In the genomic region with DNA sequence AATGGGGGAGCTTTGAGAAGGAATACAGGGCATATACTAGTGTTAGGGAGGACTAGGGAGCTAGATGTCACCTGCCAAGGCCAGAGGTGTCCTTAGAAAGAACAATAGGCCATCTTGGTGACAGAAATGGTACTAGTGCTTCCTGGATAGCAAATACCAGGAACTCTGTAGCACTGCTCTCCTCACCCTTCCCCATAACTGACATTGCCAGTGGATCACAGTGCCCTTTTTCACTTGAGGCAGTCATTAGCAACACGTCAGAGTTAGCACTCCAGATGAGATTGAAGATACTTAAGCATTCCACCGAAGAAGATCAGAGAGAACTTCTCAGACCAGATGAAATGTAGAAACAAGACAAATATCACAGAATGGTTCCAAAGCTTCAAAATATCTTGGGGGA, we compare ENCODE assay signal across 1 cellular context.
TF ChIP-seq lines count a peak whose summit lies in the region.

No MANE protein-coding gene starts in this region.

TF ChIP-seq in GM23338, 12 proteins besides CTCF, POLR2A, EP300 and RAD21 (continued from another document):
- TF ChIP-seq, protein P1, sequence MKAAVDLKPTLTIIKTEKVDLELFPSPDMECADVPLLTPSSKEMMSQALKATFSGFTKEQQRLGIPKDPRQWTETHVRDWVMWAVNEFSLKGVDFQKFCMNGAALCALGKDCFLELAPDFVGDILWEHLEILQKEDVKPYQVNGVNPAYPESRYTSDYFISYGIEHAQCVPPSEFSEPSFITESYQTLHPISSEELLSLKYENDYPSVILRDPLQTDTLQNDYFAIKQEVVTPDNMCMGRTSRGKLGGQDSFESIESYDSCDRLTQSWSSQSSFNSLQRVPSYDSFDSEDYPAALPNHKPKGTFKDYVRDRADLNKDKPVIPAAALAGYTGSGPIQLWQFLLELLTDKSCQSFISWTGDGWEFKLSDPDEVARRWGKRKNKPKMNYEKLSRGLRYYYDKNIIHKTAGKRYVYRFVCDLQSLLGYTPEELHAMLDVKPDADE (IDR thresholded peaks at IDR 0.05), result no peak
- TF ChIP-seq, protein P2, sequence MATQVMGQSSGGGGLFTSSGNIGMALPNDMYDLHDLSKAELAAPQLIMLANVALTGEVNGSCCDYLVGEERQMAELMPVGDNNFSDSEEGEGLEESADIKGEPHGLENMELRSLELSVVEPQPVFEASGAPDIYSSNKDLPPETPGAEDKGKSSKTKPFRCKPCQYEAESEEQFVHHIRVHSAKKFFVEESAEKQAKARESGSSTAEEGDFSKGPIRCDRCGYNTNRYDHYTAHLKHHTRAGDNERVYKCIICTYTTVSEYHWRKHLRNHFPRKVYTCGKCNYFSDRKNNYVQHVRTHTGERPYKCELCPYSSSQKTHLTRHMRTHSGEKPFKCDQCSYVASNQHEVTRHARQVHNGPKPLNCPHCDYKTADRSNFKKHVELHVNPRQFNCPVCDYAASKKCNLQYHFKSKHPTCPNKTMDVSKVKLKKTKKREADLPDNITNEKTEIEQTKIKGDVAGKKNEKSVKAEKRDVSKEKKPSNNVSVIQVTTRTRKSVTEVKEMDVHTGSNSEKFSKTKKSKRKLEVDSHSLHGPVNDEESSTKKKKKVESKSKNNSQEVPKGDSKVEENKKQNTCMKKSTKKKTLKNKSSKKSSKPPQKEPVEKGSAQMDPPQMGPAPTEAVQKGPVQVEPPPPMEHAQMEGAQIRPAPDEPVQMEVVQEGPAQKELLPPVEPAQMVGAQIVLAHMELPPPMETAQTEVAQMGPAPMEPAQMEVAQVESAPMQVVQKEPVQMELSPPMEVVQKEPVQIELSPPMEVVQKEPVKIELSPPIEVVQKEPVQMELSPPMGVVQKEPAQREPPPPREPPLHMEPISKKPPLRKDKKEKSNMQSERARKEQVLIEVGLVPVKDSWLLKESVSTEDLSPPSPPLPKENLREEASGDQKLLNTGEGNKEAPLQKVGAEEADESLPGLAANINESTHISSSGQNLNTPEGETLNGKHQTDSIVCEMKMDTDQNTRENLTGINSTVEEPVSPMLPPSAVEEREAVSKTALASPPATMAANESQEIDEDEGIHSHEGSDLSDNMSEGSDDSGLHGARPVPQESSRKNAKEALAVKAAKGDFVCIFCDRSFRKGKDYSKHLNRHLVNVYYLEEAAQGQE (IDR thresholded peaks at IDR 0.05; ENCODE audit: unreplicated experiment), result no peak
- TF ChIP-seq POLR2AphosphoS5 (IDR thresholded peaks at IDR 0.05; ENCODE audit: low read depth), result no peak
- TF ChIP-seq, protein P3, sequence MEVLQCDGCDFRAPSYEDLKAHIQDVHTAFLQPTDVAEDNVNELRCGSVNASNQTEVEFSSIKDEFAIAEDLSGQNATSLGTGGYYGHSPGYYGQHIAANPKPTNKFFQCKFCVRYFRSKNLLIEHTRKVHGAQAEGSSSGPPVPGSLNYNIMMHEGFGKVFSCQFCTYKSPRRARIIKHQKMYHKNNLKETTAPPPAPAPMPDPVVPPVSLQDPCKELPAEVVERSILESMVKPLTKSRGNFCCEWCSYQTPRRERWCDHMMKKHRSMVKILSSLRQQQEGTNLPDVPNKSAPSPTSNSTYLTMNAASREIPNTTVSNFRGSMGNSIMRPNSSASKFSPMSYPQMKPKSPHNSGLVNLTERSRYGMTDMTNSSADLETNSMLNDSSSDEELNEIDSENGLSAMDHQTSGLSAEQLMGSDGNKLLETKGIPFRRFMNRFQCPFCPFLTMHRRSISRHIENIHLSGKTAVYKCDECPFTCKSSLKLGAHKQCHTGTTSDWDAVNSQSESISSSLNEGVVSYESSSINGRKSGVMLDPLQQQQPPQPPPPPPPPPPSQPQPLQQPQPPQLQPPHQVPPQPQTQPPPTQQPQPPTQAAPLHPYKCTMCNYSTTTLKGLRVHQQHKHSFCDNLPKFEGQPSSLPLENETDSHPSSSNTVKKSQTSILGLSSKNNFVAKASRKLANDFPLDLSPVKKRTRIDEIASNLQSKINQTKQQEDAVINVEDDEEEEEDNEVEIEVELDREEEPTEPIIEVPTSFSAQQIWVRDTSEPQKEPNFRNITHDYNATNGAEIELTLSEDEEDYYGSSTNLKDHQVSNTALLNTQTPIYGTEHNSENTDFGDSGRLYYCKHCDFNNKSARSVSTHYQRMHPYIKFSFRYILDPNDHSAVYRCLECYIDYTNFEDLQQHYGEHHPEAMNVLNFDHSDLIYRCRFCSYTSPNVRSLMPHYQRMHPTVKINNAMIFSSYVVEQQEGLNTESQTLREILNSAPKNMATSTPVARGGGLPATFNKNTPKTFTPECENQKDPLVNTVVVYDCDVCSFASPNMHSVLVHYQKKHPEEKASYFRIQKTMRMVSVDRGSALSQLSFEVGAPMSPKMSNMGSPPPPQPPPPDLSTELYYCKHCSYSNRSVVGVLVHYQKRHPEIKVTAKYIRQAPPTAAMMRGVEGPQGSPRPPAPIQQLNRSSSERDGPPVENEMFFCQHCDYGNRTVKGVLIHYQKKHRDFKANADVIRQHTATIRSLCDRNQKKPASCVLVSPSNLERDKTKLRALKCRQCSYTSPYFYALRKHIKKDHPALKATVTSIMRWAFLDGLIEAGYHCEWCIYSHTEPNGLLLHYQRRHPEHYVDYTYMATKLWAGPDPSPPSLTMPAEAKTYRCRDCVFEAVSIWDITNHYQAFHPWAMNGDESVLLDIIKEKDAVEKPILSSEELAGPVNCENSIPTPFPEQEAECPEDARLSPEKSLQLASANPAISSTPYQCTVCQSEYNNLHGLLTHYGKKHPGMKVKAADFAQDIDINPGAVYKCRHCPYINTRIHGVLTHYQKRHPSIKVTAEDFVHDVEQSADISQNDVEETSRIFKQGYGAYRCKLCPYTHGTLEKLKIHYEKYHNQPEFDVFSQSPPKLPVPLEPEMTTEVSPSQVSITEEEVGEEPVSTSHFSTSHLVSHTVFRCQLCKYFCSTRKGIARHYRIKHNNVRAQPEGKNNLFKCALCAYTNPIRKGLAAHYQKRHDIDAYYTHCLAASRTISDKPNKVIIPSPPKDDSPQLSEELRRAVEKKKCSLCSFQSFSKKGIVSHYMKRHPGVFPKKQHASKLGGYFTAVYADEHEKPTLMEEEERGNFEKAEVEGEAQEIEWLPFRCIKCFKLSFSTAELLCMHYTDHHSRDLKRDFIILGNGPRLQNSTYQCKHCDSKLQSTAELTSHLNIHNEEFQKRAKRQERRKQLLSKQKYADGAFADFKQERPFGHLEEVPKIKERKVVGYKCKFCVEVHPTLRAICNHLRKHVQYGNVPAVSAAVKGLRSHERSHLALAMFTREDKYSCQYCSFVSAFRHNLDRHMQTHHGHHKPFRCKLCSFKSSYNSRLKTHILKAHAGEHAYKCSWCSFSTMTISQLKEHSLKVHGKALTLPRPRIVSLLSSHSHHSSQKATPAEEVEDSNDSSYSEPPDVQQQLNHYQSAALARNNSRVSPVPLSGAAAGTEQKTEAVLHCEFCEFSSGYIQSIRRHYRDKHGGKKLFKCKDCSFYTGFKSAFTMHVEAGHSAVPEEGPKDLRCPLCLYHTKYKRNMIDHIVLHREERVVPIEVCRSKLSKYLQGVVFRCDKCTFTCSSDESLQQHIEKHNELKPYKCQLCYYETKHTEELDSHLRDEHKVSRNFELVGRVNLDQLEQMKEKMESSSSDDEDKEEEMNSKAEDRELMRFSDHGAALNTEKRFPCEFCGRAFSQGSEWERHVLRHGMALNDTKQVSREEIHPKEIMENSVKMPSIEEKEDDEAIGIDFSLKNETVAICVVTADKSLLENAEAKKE (CRISPR knock-in tag; IDR thresholded peaks at IDR 0.05), result no peak
- no peak for TF ChIP-seq EZH2 (IDR thresholded peaks at IDR 0.05; ENCODE audit: low read depth, unreplicated experiment)
- TF ChIP-seq ZNF114 (CRISPR knock-in tag; IDR thresholded peaks at IDR 0.05), result no peak
- TF ChIP-seq NANOG (IDR thresholded peaks at IDR 0.05; ENCODE audit: borderline replicate concordance), result no peak
